7 cellular contexts compared by ENCODE assay signal in genomic region chr19:6768236-6768785, GRCh38. TPM values are rescaled to one million over a fixed set of nuclear protein-coding genes. Genes with fewer than 3 reads are reported as not detected.
DNase-seq lines count a peak whose midpoint lies in the region; ATAC-seq and TF ChIP-seq lines count a peak whose summit lies in the region.

No MANE protein-coding gene starts in this region.

- peaks cover 23 to 24% of the 10 kb centered on the region in 2 experiments for H3K4me1 Mint-ChIP-seq in H9
- peaks cover 44% of the 10 kb centered on the region for H3K4me1 Mint-ChIP-seq in T-helper 17 cell
- H3K4me1 Mint-ChIP-seq in stimulated activated memory B cell treated with anti-CD40 and anti-IgM and Interleukin-4, amounts not matched to agents 10 μg/mL and 1 μg/mL and 100 μg/mL, for 72 hours = peaks cover 38% of the 10 kb centered on the region

- H3K4ac ChIP-seq in H9 (ENCODE audit: low read depth, low read length) = no peak overlapping the region

- no CpG with 5 or more reads among the region's 8 CpGs for WGBS in H9 (ENCODE audit: extremely low coverage, insufficient read length, low lambda C conversion rate)
- WGBS in esophagus, 2 donors = 49 to 65% methylated on average over 7 to 8 of the region's 8 CpGs

- H4K20me1 ChIP-seq in H9 (ENCODE audit: control insufficient read depth, insufficient read depth, insufficient read length) = peaks cover 5% of the 10 kb centered on the region

- H3K79me1 ChIP-seq in H9 (ENCODE audit: insufficient read depth, low read depth, low read length, poor library complexity, severe bottlenecking) = no peaks in the 10 kb centered on the region

- H3K4me3 Mint-ChIP-seq in H9 (peak overlapping the region; percentile 81 to 91), T-helper 17 cell (peak overlapping the region; percentile 98)
- peak overlapping the region; percentile 78 for H3K4me3 Mint-ChIP-seq in stimulated activated memory B cell treated with anti-CD40 and anti-IgM and Interleukin-4, amounts not matched to agents 10 μg/mL and 1 μg/mL and 100 μg/mL, for 72 hours

- no peaks in the 10 kb centered on the region for H3K27me3 Mint-ChIP-seq in H9 (ENCODE audit: low read depth)
- no peaks in the 10 kb centered on the region for H3K27me3 Mint-ChIP-seq in T-helper 17 cell
- H3K27me3 Mint-ChIP-seq in stimulated activated memory B cell treated with anti-CD40 and anti-IgM and Interleukin-4, amounts not matched to agents 10 μg/mL and 1 μg/mL and 100 μg/mL, for 72 hours = no peaks in the 10 kb centered on the region

- no peak overlapping the region for H3K27ac ChIP-seq in H9 (ENCODE audit: insufficient read length, low read depth, low read length)
- peak overlapping the region; percentile 52 to 77 for H3K27ac ChIP-seq in esophagus (ENCODE audit: low read depth in 2 of 2, low read length in 1 of 2)

- no peaks in the 10 kb centered on the region; the same call in 1 of the 2 replicates for H3K79me2 ChIP-seq in H9 (ENCODE audit: insufficient read depth, low read length)

- H2BK20ac ChIP-seq in H9 (ENCODE audit: low read depth, low read length, poor library complexity, severe bottlenecking) = no peak overlapping the region

- peaks cover 0 to 5% of the 10 kb centered on the region in 2 experiments; a peak in 3 of 5 replicates for H3K9me3 Mint-ChIP-seq in H9
- peaks cover 5% of the 10 kb centered on the region for H3K9me3 Mint-ChIP-seq in stimulated activated memory B cell treated with anti-CD40 and anti-IgM and Interleukin-4, amounts not matched to agents 10 μg/mL and 1 μg/mL and 100 μg/mL, for 72 hours

- H3K18ac ChIP-seq in H9 (ENCODE audit: insufficient read length, low read depth, low read length) = no peak overlapping the region

- H3K27me3 ChIP-seq in H9 (ENCODE audit: insufficient read depth, low read length) (no peaks in the 10 kb centered on the region), esophagus (ENCODE audit: control insufficient read depth in 1 of 2, insufficient read depth in 2 of 2, low read length in 2 of 2) (no peaks in the 10 kb centered on the region)

- H2BK5ac ChIP-seq in H9 (ENCODE audit: insufficient read length, low read length) = no peak overlapping the region

- TF ChIP-seq CTCF in H9 (conservative IDR thresholded peaks at IDR 0.05) = no peak

- H3K4me2 ChIP-seq in H9 (ENCODE audit: insufficient read depth, insufficient read length, low read length) = peak overlapping the region; percentile 58

- peak overlapping the region; percentile 80 to 88 (median 88); a peak in 5 of 7 replicates for H3K27ac Mint-ChIP-seq in H9
- H3K27ac Mint-ChIP-seq in T-helper 17 cell = peak overlapping the region; percentile 97
- H3K27ac Mint-ChIP-seq in stimulated activated memory B cell treated with anti-CD40 and anti-IgM and Interleukin-4, amounts not matched to agents 10 μg/mL and 1 μg/mL and 100 μg/mL, for 72 hours = peak overlapping the region; percentile 78

- DNase-seq in H9 (no peak), T-helper 17 cell (no peak), AG08396 (ENCODE audit: low spot score) (no peak)

- peaks cover 16% of the 10 kb centered on the region for H3K23me2 ChIP-seq in H9 (ENCODE audit: insufficient read length, low read depth, low read length, poor library complexity, severe bottlenecking)

- H4K91ac ChIP-seq in H9 (ENCODE audit: insufficient read length, low read depth, low read length) = no peak overlapping the region

- H3K23ac ChIP-seq in H9 (ENCODE audit: insufficient read length, low read depth, low read length) = no peak overlapping the region

- H3K9ac ChIP-seq in H9 (ENCODE audit: extremely low read depth, insufficient read length, low read length) = no peak overlapping the region

- H4K8ac ChIP-seq in H9 (replicated peaks; ENCODE audit: insufficient read length, low read depth, low read length) = no peak overlapping the region

- H3K9me3 ChIP-seq in H9 (ENCODE audit: control insufficient read depth, low read depth, low read length) (no peaks in the 10 kb centered on the region), T-helper 17 cell (ENCODE audit: control insufficient read depth, low read length, poor library complexity, severe bottlenecking) (no peaks in the 10 kb centered on the region), esophagus (ENCODE audit: control insufficient read depth in 2 of 2, insufficient read depth in 1 of 2, low read depth in 1 of 2, low read length in 1 of 2) (no peaks in the 10 kb centered on the region)

- H2BK15ac ChIP-seq in H9 (ENCODE audit: low read depth, low read length) = no peak overlapping the region

- H3K56ac ChIP-seq in H9 (ENCODE audit: insufficient read length, low read depth, low read length) = no peak overlapping the region

- ATAC-seq in T-helper 17 cell = no peak
- ATAC-seq in stimulated activated memory B cell treated with anti-CD40 and anti-IgM and Interleukin-4, amounts not matched to agents 10 μg/mL and 1 μg/mL and 100 μg/mL, for 72 hours = no peak
- ATAC-seq in HG03571 (IDR thresholded peaks at IDR 0.05; ENCODE audit: unreplicated experiment) = no peak
- ATAC-seq in GM21515 (IDR thresholded peaks at IDR 0.05; ENCODE audit: unreplicated experiment) = no peak

- H3K4me3 ChIP-seq in esophagus (ENCODE audit: low read depth in 1 of 2, low read length in 2 of 2) = no peak overlapping the region

- H3K4me1 ChIP-seq in H9 (ENCODE audit: insufficient read depth, low read length) = 0 out of 2 replicates have a peak, but pooled peaks cover 2% of the 10 kb centered on the region
- H3K4me1 ChIP-seq in esophagus (ENCODE audit: control insufficient read depth in 2 of 2, insufficient read depth in 2 of 2, low read length in 1 of 2) = peaks cover 3% of the 10 kb centered on the region in 2 donors

- H3K14ac ChIP-seq in H9 (ENCODE audit: insufficient read depth, low read length) = no peak overlapping the region

- H3K36me3 ChIP-seq in esophagus (ENCODE audit: control insufficient read depth in 2 of 2, insufficient read depth in 2 of 2, low read length in 1 of 2) = peaks cover 0 to 2% of the 10 kb centered on the region in 2 donors

- H3K36me3 Mint-ChIP-seq in H9 (ENCODE audit: insufficient read depth in 1 of 3, low read depth in 3 of 3) = peaks cover 0 to 4% (median 0%) of the 10 kb centered on the region in 3 experiments; a peak in 2 of 7 replicates
- no peaks in the 10 kb centered on the region for H3K36me3 Mint-ChIP-seq in T-helper 17 cell (ENCODE audit: low read depth)
- H3K36me3 Mint-ChIP-seq in stimulated activated memory B cell treated with anti-CD40 and anti-IgM and Interleukin-4, amounts not matched to agents 10 μg/mL and 1 μg/mL and 100 μg/mL, for 72 hours = no peaks in the 10 kb centered on the region

- H3T11ph ChIP-seq in H9 (ENCODE audit: low read length) = no peak overlapping the region

- H2AK5ac ChIP-seq in H9 (ENCODE audit: insufficient read length, low read length) = no peak overlapping the region

- H2BK120ac ChIP-seq in H9 (ENCODE audit: low read depth, low read length, poor library complexity, severe bottlenecking) = no peak overlapping the region

- H2BK12ac ChIP-seq in H9 (ENCODE audit: insufficient read length, low read depth, low read length) = no peak overlapping the region

- no peak overlapping the region for H4K5ac ChIP-seq in H9 (ENCODE audit: insufficient read length, low read depth, low read length)

- H2AFZ ChIP-seq in H9 (ENCODE audit: low read length) = no peak overlapping the region

RNA-seq across cellular contexts. Expression of gene SH2D3A, which starts 1.1 kb away (rescaled TPM):
- 17.9 and 22.0 TPM in 2 replicates for total RNA-seq in H9 (2021)
- total RNA-seq in T-helper 17 cell = 10 to 100 TPM; 43.8 to 50.3 TPM
- 10 to 100 TPM; 29.6 to 48.7 TPM for polyA plus RNA-seq in esophagus

RNA-seq across cellular contexts. Expression of gene VAV1, which starts 4.2 kb away (rescaled TPM):
- total RNA-seq in H9 (2021) (0.61 and 0.90 TPM in 2 replicates), T-helper 17 cell (10 to 100 TPM; 83.0 to 92.0 TPM)
- 1 to 10 TPM; 1.3 to 8.4 TPM for polyA plus RNA-seq in esophagus

RNA-seq across cellular contexts. Expression of gene TRIP10, which starts 28.8 kb away (rescaled TPM):
- total RNA-seq in H9 (2021) (54.1 and 56.4 TPM in 2 replicates), T-helper 17 cell (1 to 10 TPM in 1 of 2 donors, under 1 TPM in 1; 0.92 to 3.3 TPM)
- polyA plus RNA-seq in esophagus = 100 to 1,000 TPM; 191 to 519 TPM

RNA-seq across cellular contexts. Expression of gene GPR108, which starts 30.9 kb away (rescaled TPM):
- total RNA-seq in H9 (2021) = 38.2 and 39.3 TPM in 2 replicates
- total RNA-seq in T-helper 17 cell = 10 to 100 TPM; 53.4 to 55.5 TPM
- polyA plus RNA-seq in esophagus = 10 to 100 TPM; 55.8 to 93.8 TPM

RNA-seq across cellular contexts. Expression of gene C3, which starts 47.9 kb away (rescaled TPM):
- 4.9 and 5.9 TPM in 2 replicates for total RNA-seq in H9 (2021)
- total RNA-seq in T-helper 17 cell = under 1 TPM in 1 of 2 donors, not detected in 1; 0.35 TPM
- 100 to 1,000 TPM in 1 of 2 donors, 10 to 100 TPM in 1; 25.6 to 137 TPM for polyA plus RNA-seq in esophagus

Comparison
In these comparisons a context has a peak if more than half of its experiments do, and no peak if none do; other contexts are left out.
1. RNA of gene VAV1, which starts 4.2 kb away (total RNA-seq): 83.0 to 92.0 TPM in T-helper 17 cell; 0.61 to 0.90 TPM in H9; every median in the first group is over 10 times any median in the second.
2. RNA of gene TRIP10, which starts 28.8 kb away (total RNA-seq): 54.1 to 56.4 TPM in H9; 0.92 to 3.3 TPM in T-helper 17 cell; every median in the first group is over 10 times any median in the second.
3. Peak in every context shown above with its lines, with median percentiles within 50 percentile points of each other: H3K27ac Mint-ChIP-seq and H3K4me3 Mint-ChIP-seq.